In genomic region chr16:88392111-88392510, GRCh38 we compare ENCODE assay signal across 27 cellular contexts.
"Had no signal": no experiment of that assay in that cellular context is flagged by ENCODE, and none has a peak within 500 bp of the region (broad histone marks: within the 10 kb centered on the region; RNA-seq: fewer than 3 reads in every experiment).

No MANE protein-coding gene starts in this region.

- H3K27me3 ChIP-seq: right atrium auricular region, sigmoid colon, testis, tibial artery, upper lobe of left lung had no signal

- H3K4me1 ChIP-seq: left lung, parathyroid adenoma had no signal

- H3K36me3 Mint-ChIP-seq: mesothelial cell of epicardium; naive thymus-derived CD4-positive, alpha-beta T cell; stimulated activated memory B cell treated with anti-CD40 and anti-IgM and Interleukin-4, amounts not matched to agents 10 μg/mL and 1 μg/mL and 100 μg/mL, for 72 hours had no signal

- H3K4me3 Mint-ChIP-seq: dendritic cell treated with granulocyte-macrophage colony-stimulating factor and Interleukin-4, amounts not matched to agents 40 ng/mL and 50 ng/mL, for 4 days; endodermal cell; mesothelial cell of epicardium; naive thymus-derived CD4-positive, alpha-beta T cell; nephron; stimulated activated memory B cell treated with anti-CD40 and anti-IgM and Interleukin-4, amounts not matched to agents 10 μg/mL and 1 μg/mL and 100 μg/mL, for 72 hours had no signal

- DNase-seq: cerebellar nuclear complex; effector CD8-positive, alpha-beta T cell; endodermal cell; foreskin fibroblast; heart right ventricle; left cardiac atrium; mesenchymal stem cell; mucosa of descending colon; naive thymus-derived CD4-positive, alpha-beta T cell; sigmoid colon; stimulated activated CD4-positive, alpha-beta T cell treated with anti-CD3 and anti-CD28 coated beads, Interleukin-4, amount 100 ng/mL, for 4 hours; stimulated activated naive CD8-positive, alpha-beta T cell treated with anti-CD3 and anti-CD28 coated beads, Interleukin-15, Interleukin-2, amounts not matched to agents 100 U/mL and 50 U/mL, for 24 hours; testis; tibial artery had no signal

- H3K9ac ChIP-seq: parathyroid adenoma had no signal

- ATAC-seq: esophagus mucosa; gastroesophageal sphincter; left lung; mucosa of descending colon; naive thymus-derived CD4-positive, alpha-beta T cell; stimulated activated memory B cell treated with anti-CD40 and anti-IgM and Interleukin-4, amounts not matched to agents 10 μg/mL and 1 μg/mL and 100 μg/mL, for 72 hours; stimulated activated naive CD8-positive, alpha-beta T cell treated with anti-CD3 and anti-CD28 coated beads, Interleukin-15, Interleukin-2, amounts not matched to agents 100 U/mL and 50 U/mL, for 24 hours had no signal

- H3K27ac Mint-ChIP-seq: dendritic cell treated with granulocyte-macrophage colony-stimulating factor and Interleukin-4, amounts not matched to agents 40 ng/mL and 50 ng/mL, for 4 days; endodermal cell; mesothelial cell of epicardium; naive thymus-derived CD4-positive, alpha-beta T cell; progenitor cell of endocrine pancreas; stimulated activated memory B cell treated with anti-CD40 and anti-IgM and Interleukin-4, amounts not matched to agents 10 μg/mL and 1 μg/mL and 100 μg/mL, for 72 hours had no signal

- H3K27ac ChIP-seq: epithelial cell of prostate, left lung, neutrophil, parathyroid adenoma, right atrium auricular region, sigmoid colon, testis, upper lobe of left lung had no signal

- H2AFZ ChIP-seq: parathyroid adenoma had no signal

- H3K4me1 Mint-ChIP-seq: endodermal cell; mesothelial cell of epicardium; naive thymus-derived CD4-positive, alpha-beta T cell; nephron; stimulated activated memory B cell treated with anti-CD40 and anti-IgM and Interleukin-4, amounts not matched to agents 10 μg/mL and 1 μg/mL and 100 μg/mL, for 72 hours had no signal

- H3K9me3 ChIP-seq: gastroesophageal sphincter, heart right ventricle, left lung, mucosa of descending colon, neutrophil, right atrium auricular region, sigmoid colon, testis, tibial artery, upper lobe of left lung had no signal

- H3K9me3 Mint-ChIP-seq: dendritic cell treated with granulocyte-macrophage colony-stimulating factor and Interleukin-4, amounts not matched to agents 40 ng/mL and 50 ng/mL, for 4 days; endodermal cell; mesothelial cell of epicardium; naive thymus-derived CD4-positive, alpha-beta T cell; nephron; stimulated activated memory B cell treated with anti-CD40 and anti-IgM and Interleukin-4, amounts not matched to agents 10 μg/mL and 1 μg/mL and 100 μg/mL, for 72 hours had no signal

- H3K36me3 ChIP-seq: gastroesophageal sphincter, heart right ventricle, left lung, neutrophil, right atrium auricular region, sigmoid colon, tibial artery, upper lobe of left lung had no signal

- H3K79me2 ChIP-seq: parathyroid adenoma had no signal

- H3K4me3 ChIP-seq: gastroesophageal sphincter, heart right ventricle, left lung, mucosa of descending colon, right atrium auricular region, sigmoid colon, testis, tibial artery, upper lobe of left lung had no signal
